In genomic region chr6:15441215-15441868, GRCh38 we compare ENCODE assay signal across 1 cellular context.
TF ChIP-seq lines count a peak whose summit lies in the region.

No MANE protein-coding gene starts in this region.

TF ChIP-seq in GM23338, 12 proteins besides CTCF, POLR2A, EP300 and RAD21 (continued from another document):
- no peak for TF ChIP-seq ZNF462 (CRISPR knock-in tag; IDR thresholded peaks at IDR 0.05)
- TF ChIP-seq ZNF331 (CRISPR knock-in tag; IDR thresholded peaks at IDR 0.05; ENCODE audit: low read depth): no peak
